Comparison of ENCODE assay signal across 1 cellular context in the genomic region with DNA sequence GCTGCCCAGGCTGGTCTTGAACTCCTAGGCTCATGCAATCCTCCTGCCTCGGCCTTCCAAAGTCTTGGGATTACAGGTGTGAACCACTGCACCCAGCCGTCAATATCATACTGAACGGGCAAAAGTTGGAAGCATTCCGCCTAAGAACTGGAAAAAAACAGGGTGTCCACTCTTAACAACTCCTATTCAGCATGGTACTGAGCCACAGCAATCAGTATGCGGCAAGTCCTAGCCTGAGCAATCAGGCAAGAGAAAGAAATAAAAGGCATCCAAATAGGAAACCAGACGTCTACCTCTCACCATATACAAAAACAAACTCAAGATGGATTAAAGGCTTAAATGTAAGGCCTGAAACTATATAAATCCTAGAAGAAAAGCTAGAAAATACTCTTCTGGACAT.
TF ChIP-seq lines count a peak whose summit lies in the region.

No MANE protein-coding gene starts in this region.

TF ChIP-seq in IMR-90, 13 proteins besides CTCF, POLR2A, EP300 and RAD21:
- TF ChIP-seq ELK1 (IDR thresholded peaks at IDR 0.05; ENCODE audit: borderline replicate concordance, low read depth, low read length) (no peak), BHLHE40 (IDR thresholded peaks at IDR 0.05; ENCODE audit: low read depth, low read length) (no peak), CEBPB (IDR thresholded peaks at IDR 0.05; ENCODE audit: low read depth, low read length) (no peak)
TF ChIP-seq in IMR-90: peak in this region for 0.
